Comparison of ENCODE assay signal across 17 cellular contexts in genomic region chr20:14667241-14667640, GRCh38.
A peak's percentile ranks its signal among the peaks of the same experiment; 100 is the strongest.
DNase-seq lines count a peak whose midpoint lies in the region; ATAC-seq, FAIRE-seq and TF ChIP-seq lines count a peak whose summit lies in the region.
"Had no signal": no experiment of that assay in that cellular context is flagged by ENCODE, and none has a peak within 500 bp of the region (broad histone marks: within the 10 kb centered on the region; RNA-seq: fewer than 3 reads in every experiment).

No MANE protein-coding gene starts in this region.

- TF ChIP-seq RAD21 in H1 (IDR thresholded peaks at IDR 0.05 in 1 of 2, conservative IDR thresholded peaks at IDR 0.05 in 1 of 2; ENCODE audit: low read depth in 2 of 2, low read length in 2 of 2) (no peak), neural cell (conservative IDR thresholded peaks at IDR 0.05) (no peak)

- H3K9me3 Mint-ChIP-seq in CD14-positive monocyte = peaks cover 0 to 7% (median 0%) of the 10 kb centered on the region in 7 donors

- TF ChIP-seq CTCF in H1 (IDR thresholded peaks at IDR 0.05; ENCODE audit: control extremely low read depth in 1 of 3, insufficient read depth in 1 of 3, low read depth in 1 of 3, low read length in 3 of 3) (no peak), neural cell (IDR thresholded peaks at IDR 0.05; ENCODE audit: poor library complexity, severe bottlenecking) (no peak), CD14-positive monocyte (IDR thresholded peaks at IDR 0.05) (no peak)

- H3K9ac ChIP-seq in H1 (replicated peaks in 1 of 4; ENCODE audit: extremely low read depth in 1 of 4, low read depth in 3 of 4, low read length in 3 of 4) (no peak overlapping the region), neural cell (ENCODE audit: low read length) (no peak overlapping the region)
- H3K9ac ChIP-seq: BLaER1 treated with 17β-estradiol and CSF1 and Interleukin-3, amounts not matched to agents 10 nM and 100 nM had no signal

- H3K27ac ChIP-seq in H1 (ENCODE audit: low read depth, low read length) = no peak overlapping the region
- H3K27ac ChIP-seq in mesodermal cell (ENCODE audit: low read depth, low read length, severe bottlenecking) = peak overlapping the region; percentile 16
- no peak overlapping the region for H3K27ac ChIP-seq in neural cell (ENCODE audit: low read length)
- H3K27ac ChIP-seq: BLaER1 treated with 17β-estradiol and CSF1 and Interleukin-3, amounts not matched to agents 10 nM and 100 nM had no signal

- H3K4me1 ChIP-seq in H1 (replicated peaks in 1 of 4; ENCODE audit: control insufficient read depth in 3 of 4, insufficient read depth in 4 of 4, low read length in 3 of 4) = no peaks in the 10 kb centered on the region
- no peaks in the 10 kb centered on the region for H3K4me1 ChIP-seq in mesodermal cell (ENCODE audit: control insufficient read depth, insufficient read depth, low read length, poor library complexity, severe bottlenecking)
- H3K4me1 ChIP-seq: BLaER1 treated with 17β-estradiol and CSF1 and Interleukin-3, amounts not matched to agents 10 nM and 100 nM; HAP-1 had no signal

- H3K9me3 ChIP-seq in H1 (ENCODE audit: insufficient read depth in 2 of 2, low read depth in 1 of 2, low read length in 1 of 2) = no peaks in the 10 kb centered on the region
- H3K9me3 ChIP-seq in mesodermal cell (ENCODE audit: control insufficient read depth, low read length) = no peaks in the 10 kb centered on the region
- no peaks in the 10 kb centered on the region for H3K9me3 ChIP-seq in neural cell (ENCODE audit: low read length)
- H3K9me3 ChIP-seq: BLaER1 treated with 17β-estradiol and CSF1 and Interleukin-3, amounts not matched to agents 10 nM and 100 nM; HAP-1 had no signal

- no peak overlapping the region for H3K23ac ChIP-seq in H1 (ENCODE audit: insufficient read length)

- no peaks in the 10 kb centered on the region for H3K9me2 ChIP-seq in neural cell (ENCODE audit: insufficient read depth, low read length)

- FAIRE-seq in H1 (lab: Jason Lieb, UNC) = no peak
- FAIRE-seq: G401.6, GM12891, HepG2 had no signal

- DNase-seq in H1 (ENCODE audit: low read depth in 1 of 2, low spot score in 2 of 2) = no peak
- peak; percentile 69 for DNase-seq in superior temporal gyrus (ENCODE audit: extremely low spot score)
- DNase-seq in Kasumi-1 (lab: John Stamatoyannopoulos, UW) = no peak
- no peak for DNase-seq in CD14-positive monocyte (ENCODE audit: low spot score)
- DNase-seq: CD4-positive, CD25-positive, alpha-beta regulatory T cell; CD8-positive, alpha-beta memory T cell; COR-L47 had no signal

- H3K27me3 ChIP-seq in H1 (replicated peaks in 1 of 4; ENCODE audit: control insufficient read depth in 3 of 4, extremely low read depth in 1 of 4, insufficient read depth in 3 of 4, low read length in 3 of 4) (no peaks in the 10 kb centered on the region), neural cell (ENCODE audit: insufficient read depth, low read depth, low read length) (no peaks in the 10 kb centered on the region)
- H3K27me3 ChIP-seq: BLaER1 treated with 17β-estradiol and CSF1 and Interleukin-3, amounts not matched to agents 10 nM and 100 nM had no signal

- H3K4me3 ChIP-seq in H1 (ENCODE audit: extremely low read depth in 1 of 4, insufficient read depth in 2 of 4, low read depth in 3 of 4, low read length in 4 of 4) = no peak overlapping the region
- H3K4me3 ChIP-seq in mesodermal cell (ENCODE audit: extremely low read depth, insufficient read depth, low read length, poor library complexity, severe bottlenecking) = no peak overlapping the region
- H3K4me3 ChIP-seq in neural cell (ENCODE audit: low read length) = no peak overlapping the region
- H3K4me3 ChIP-seq: BLaER1 treated with 17β-estradiol and CSF1 and Interleukin-3, amounts not matched to agents 10 nM and 100 nM; HAP-1 had no signal

- no peak overlapping the region for H4K8ac ChIP-seq in H1 (ENCODE audit: extremely low read depth, insufficient read depth, low read length)

- TF ChIP-seq EP300 in H1 (IDR thresholded peaks at IDR 0.05; ENCODE audit: borderline replicate concordance in 1 of 2, low read depth in 2 of 2, low read length in 2 of 2) (no peak), neural cell (conservative IDR thresholded peaks at IDR 0.05; ENCODE audit: poor library complexity, severe bottlenecking) (peak; percentile 7)

- CTCF ChIA-PET in H1 (lab: Charles Lee; ENCODE audit: partially characterized antibody) = interaction anchor here (1.4 kb wide), 1 partner anchor 12 kb away, joined by 3 read pairs; no protein-coding TSS in a partner anchor

- POLR2A ChIA-PET in H1 (lab: Charles Lee; ENCODE audit: partially characterized antibody) = no interaction called here

- H2BK15ac ChIP-seq in H1 (ENCODE audit: low read length) = no peak overlapping the region

- H3K36me3 ChIP-seq in H1 (ENCODE audit: control insufficient read depth in 2 of 4, insufficient read depth in 4 of 4, low read length in 3 of 4) (no peaks in the 10 kb centered on the region), mesodermal cell (ENCODE audit: control insufficient read depth, insufficient read depth, low read length) (no peaks in the 10 kb centered on the region), neural cell (ENCODE audit: insufficient read depth, low read length) (no peaks in the 10 kb centered on the region)
- H3K36me3 ChIP-seq: BLaER1 treated with 17β-estradiol and CSF1 and Interleukin-3, amounts not matched to agents 10 nM and 100 nM; HAP-1 had no signal

- H3K4me3 Mint-ChIP-seq in CD14-positive monocyte = no peak overlapping the region
- H3K4me3 Mint-ChIP-seq: B cell; CD4-positive, CD25-positive, alpha-beta regulatory T cell; CD8-positive, alpha-beta memory T cell; IgD-negative memory B cell had no signal

- H3K4me1 Mint-ChIP-seq in CD14-positive monocyte = no peaks in the 10 kb centered on the region
- H3K4me1 Mint-ChIP-seq: B cell; CD4-positive, CD25-positive, alpha-beta regulatory T cell; CD8-positive, alpha-beta memory T cell; IgD-negative memory B cell had no signal

- peaks cover 5% of the 10 kb centered on the region for H3F3A ChIP-seq in neural cell (ENCODE audit: insufficient read depth, low read length, poor library complexity, severe bottlenecking)

- H3K27ac Mint-ChIP-seq in CD14-positive monocyte = no peak overlapping the region
- H3K27ac Mint-ChIP-seq: B cell; CD4-positive, CD25-positive, alpha-beta regulatory T cell; CD8-positive, alpha-beta memory T cell; IgD-negative memory B cell had no signal

- no peaks in the 10 kb centered on the region for H3K36me3 Mint-ChIP-seq in CD14-positive monocyte
- H3K36me3 Mint-ChIP-seq: CD4-positive, CD25-positive, alpha-beta regulatory T cell; CD8-positive, alpha-beta memory T cell; IgD-negative memory B cell had no signal

- no peak overlapping the region for H3K4me2 ChIP-seq in H1 (ENCODE audit: insufficient read depth in 1 of 2, low read depth in 2 of 2, low read length in 2 of 2)
- H3K4me2 ChIP-seq in neural cell (ENCODE audit: low read length) = no peak overlapping the region
- H3K4me2 ChIP-seq: BLaER1 treated with 17β-estradiol and CSF1 and Interleukin-3, amounts not matched to agents 10 nM and 100 nM had no signal

- H4K5ac ChIP-seq in H1 (ENCODE audit: insufficient read length, low read depth, low read length) = no peak overlapping the region

- no peak overlapping the region for H4K91ac ChIP-seq in H1 (replicated peaks; ENCODE audit: insufficient read length, low read length)

- no peaks in the 10 kb centered on the region for H3K23me2 ChIP-seq in H1 (ENCODE audit: low read depth, low read length)

- no peak overlapping the region for H2BK20ac ChIP-seq in H1 (ENCODE audit: low read length)

- H3K79me2 ChIP-seq in H1 (ENCODE audit: control insufficient read depth in 1 of 2, insufficient read depth in 2 of 2, low read length in 2 of 2) (no peaks in the 10 kb centered on the region), neural cell (replicated peaks; ENCODE audit: insufficient read depth, low read length) (no peaks in the 10 kb centered on the region)

- no peak for ATAC-seq in GM21576 (IDR thresholded peaks at IDR 0.05; ENCODE audit: unreplicated experiment)
- ATAC-seq: HepG2 had no signal

- no peak overlapping the region for H2BK5ac ChIP-seq in H1 (ENCODE audit: low read depth, low read length)

- no peak overlapping the region for H2AK5ac ChIP-seq in H1 (ENCODE audit: low read depth, low read length)

- intact Hi-C loops in CD14-positive monocyte (cut with micrococcal nuclease) = no loop called here

- H2BK12ac ChIP-seq in H1 (ENCODE audit: low read depth, low read length) = no peak overlapping the region

- H2BK120ac ChIP-seq in H1 (replicated peaks; ENCODE audit: low read depth, low read length) = no peak overlapping the region

- no peak for TF ChIP-seq POLR2A in H1 (IDR thresholded peaks at IDR 0.05; ENCODE audit: control extremely low read depth in 1 of 2, low read depth in 2 of 2, low read length in 2 of 2)

- H3K14ac ChIP-seq in H1 (ENCODE audit: insufficient read length) = no peak overlapping the region

- H3K27me3 Mint-ChIP-seq in CD14-positive monocyte (ENCODE audit: low read depth in 3 of 3) = peaks cover 0 to 2% (median 0%) of the 10 kb centered on the region in 3 donors
- H3K27me3 Mint-ChIP-seq: CD4-positive, CD25-positive, alpha-beta regulatory T cell; CD8-positive, alpha-beta memory T cell had no signal

- H2AFZ ChIP-seq in H1 (ENCODE audit: low read length) (peak overlapping the region; percentile 29; the same call in 1 of the 2 replicates), neural cell (ENCODE audit: low read depth, low read length) (no peak overlapping the region)

- no peak overlapping the region for H3K18ac ChIP-seq in H1 (ENCODE audit: extremely low read depth, low read length)

- no peak overlapping the region for H3K56ac ChIP-seq in H1 (replicated peaks; ENCODE audit: insufficient read length, low read depth, low read length)

- no peak overlapping the region for H3K4ac ChIP-seq in H1 (replicated peaks; ENCODE audit: insufficient read length, low read depth, low read length)

- H3K79me1 ChIP-seq in H1 (ENCODE audit: low read depth, low read length) = no peaks in the 10 kb centered on the region

- no peaks in the 10 kb centered on the region for H4K20me1 ChIP-seq in H1 (replicated peaks in 1 of 2; ENCODE audit: control insufficient read depth in 1 of 2, insufficient read depth in 2 of 2, low read length in 2 of 2)
- H4K20me1 ChIP-seq in neural cell (ENCODE audit: insufficient read depth) = no peaks in the 10 kb centered on the region
- H4K20me1 ChIP-seq: BLaER1 treated with 17β-estradiol and CSF1 and Interleukin-3, amounts not matched to agents 10 nM and 100 nM had no signal

- 90% methylated on average over 3 of the region's 3 CpGs; no CpG with 5 or more reads in 1 of the 2 experiments for WGBS in H1 (ENCODE audit: extremely low coverage in 1 of 2, insufficient coverage in 1 of 2, insufficient read length in 1 of 2, insufficient replicate concordance in 2 of 2, low coverage in 1 of 2, low lambda C conversion rate in 2 of 2, missing lambda C conversion rate in 1 of 2), 2 experiments
- 90% methylated on average over 2 of the region's 3 CpGs; no CpG with 5 or more reads in 1 of the 2 experiments for WGBS in mesodermal cell (ENCODE audit: insufficient coverage in 2 of 2), 2 experiments

TF ChIP-seq in H1, 55 proteins besides CTCF, POLR2A, EP300 and RAD21 (continues in another document):
- TF ChIP-seq TAF1 (IDR thresholded peaks at IDR 0.05; ENCODE audit: low read depth, low read length) (no peak), SP4 (IDR thresholded peaks at IDR 0.05; ENCODE audit: low read length) (no peak)
